21 cellular contexts compared by ENCODE assay signal in the genomic region with DNA sequence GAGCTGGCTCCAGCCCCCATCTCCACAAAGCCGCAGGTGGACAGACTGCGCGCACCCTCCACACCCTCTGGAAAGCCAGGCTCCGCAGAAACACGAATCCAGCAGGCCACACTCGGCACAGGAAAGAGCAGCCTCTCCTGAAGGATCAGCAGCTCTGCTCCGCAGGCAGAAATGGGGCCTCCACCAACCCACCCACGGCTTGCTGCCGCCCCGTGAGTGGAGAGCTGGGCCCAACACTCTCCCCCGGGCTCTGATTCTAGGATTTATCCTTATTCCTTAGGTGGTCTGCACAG. TPM values are rescaled to one million over a fixed set of nuclear protein-coding genes. Genes with fewer than 3 reads are reported as not detected.
A peak's percentile ranks its signal among the peaks of the same experiment; 100 is the strongest.
DNase-seq lines count a peak whose midpoint lies in the region; ATAC-seq and TF ChIP-seq lines count a peak whose summit lies in the region.
"Had no signal": no experiment of that assay in that cellular context is flagged by ENCODE, and none has a peak within 500 bp of the region (broad histone marks: within the 10 kb centered on the region; RNA-seq: fewer than 3 reads in every experiment).

No MANE protein-coding gene starts in this region.

- H3K79me1 ChIP-seq in IMR-90 (ENCODE audit: low read depth in 1 of 2, low read length in 2 of 2) = peaks cover 51 to 71% of the 10 kb centered on the region in 2 experiments

- BruUV-seq in IMR-90 (replicated peaks; lab: Mats Ljungman, UMichigan) = no TSS peak

- no peak for DNase-seq in CD4-positive, CD25-positive, alpha-beta regulatory T cell
- DNase-seq in IMR-90 = no peak
- DNase-seq in dorsolateral prefrontal cortex = peak in 1 of 10 donors; percentile 45
- DNase-seq in MG63 = no peak
- no peak for DNase-seq in stimulated activated CD8-positive, alpha-beta memory T cell treated with anti-CD3 and anti-CD28 coated beads, Interleukin-4, amount 100 ng/mL, for 48 hours
- no peak for DNase-seq in GM03348 (ENCODE audit: low spot score)
- DNase-seq in activated effector memory CD4-positive, alpha-beta T cell treated with anti-CD3 and anti-CD28 coated beads, Interleukin-2, amount 50 U/mL, for 16 hours = no peak
- DNase-seq: activated CD8-positive, alpha-beta memory T cell treated with anti-CD3 and anti-CD28 coated beads, Interleukin-2, amount 10 ng/mL, durations not matched to agents 7 days and 5 days; effector CD4-positive, alpha-beta T cell; foreskin keratinocyte; GOT3; NCI-H1048; NCI-H187 treated with DMSO at 0.1 percent for 48 hours; NCI-H774; SHP77 had no signal

- H3K4ac ChIP-seq in IMR-90 (ENCODE audit: low read depth, low read length) = no peak overlapping the region

- ATAC-seq in CD4-positive, CD25-positive, alpha-beta regulatory T cell (ENCODE audit: low read depth in 2 of 2) = no peak
- no peak for ATAC-seq in IMR-90 (ENCODE audit: low read depth)
- ATAC-seq: activated CD8-positive, alpha-beta memory T cell treated with anti-CD3 and anti-CD28 coated beads, Interleukin-2, amount 10 ng/mL, durations not matched to agents 7 days and 5 days; foreskin keratinocyte had no signal

- dilution Hi-C loops in IMR-90 (cut with HindIII; ENCODE audit: low sequenced_read_pairs, unreplicated experiment) = no loop called here

- TF ChIP-seq CTCF in IMR-90 (conservative IDR thresholded peaks at IDR 0.05; ENCODE audit: low read depth, low read length) (no peak), dorsolateral prefrontal cortex (IDR thresholded peaks at IDR 0.05 in 54 of 56, conservative IDR thresholded peaks at IDR 0.05 in 2 of 56; ENCODE audit: low read depth in 1 of 56, partially characterized antibody in 56 of 56) (no peak), nephron (IDR thresholded peaks at IDR 0.05; ENCODE audit: unreplicated experiment in 3 of 3) (no peak)

- H3K4me3 Mint-ChIP-seq in CD4-positive, CD25-positive, alpha-beta regulatory T cell = no peak overlapping the region
- H3K4me3 Mint-ChIP-seq in nephron = no peak overlapping the region
- H3K4me3 Mint-ChIP-seq: activated CD8-positive, alpha-beta memory T cell treated with anti-CD3 and anti-CD28 coated beads, Interleukin-2, amount 10 ng/mL, durations not matched to agents 7 days and 5 days; activated naive CD4-positive, alpha-beta T cell treated with anti-CD3 and anti-CD28 coated beads, Interleukin-2, amount 50 U/mL, for 24 hours; T-cell had no signal

- no peak overlapping the region for H2BK20ac ChIP-seq in IMR-90 (ENCODE audit: low read depth, low read length)

- CTCF ChIA-PET in IMR-90 (lab: Yijun Ruan, JAX) = interaction anchor here (0.6 to 1.3 kb wide), 4 partner anchors 9 to 352 kb away, joined by 4 to 5 read pairs (median 4); no protein-coding TSS in a partner anchor

- no peak overlapping the region for H3K27ac ChIP-seq in CD4-positive, CD25-positive, alpha-beta regulatory T cell (ENCODE audit: insufficient read depth, low read length, poor library complexity, severe bottlenecking)
- H3K27ac ChIP-seq in IMR-90 (ENCODE audit: insufficient read depth, low read length) (no peak overlapping the region), dorsolateral prefrontal cortex (peak overlapping the region in 33 of 59 donors; percentile 1 to 70 (median 28))
- H3K27ac ChIP-seq: C4-2B, foreskin keratinocyte, vagina had no signal

- no peak overlapping the region for H2AK5ac ChIP-seq in IMR-90 (ENCODE audit: low read depth, low read length)

- peaks cover 10% of the 10 kb centered on the region for H3K36me3 Mint-ChIP-seq in CD4-positive, CD25-positive, alpha-beta regulatory T cell
- H3K36me3 Mint-ChIP-seq in nephron (ENCODE audit: low read depth) = no peaks in the 10 kb centered on the region

- no peaks in the 10 kb centered on the region for H3K27me3 ChIP-seq in CD4-positive, CD25-positive, alpha-beta regulatory T cell (ENCODE audit: control insufficient read depth, insufficient read depth, low read length)
- no peaks in the 10 kb centered on the region for H3K27me3 ChIP-seq in IMR-90 (ENCODE audit: control insufficient read depth, insufficient read depth, low read length)
- H3K27me3 ChIP-seq in dorsolateral prefrontal cortex = no peaks in the 10 kb centered on the region
- H3K27me3 ChIP-seq in MG63 = no peaks in the 10 kb centered on the region
- H3K27me3 ChIP-seq: foreskin keratinocyte, testis, vagina had no signal

- no peak overlapping the region for H4K91ac ChIP-seq in IMR-90 (ENCODE audit: insufficient read depth, low read depth, low read length)

- H3K18ac ChIP-seq in IMR-90 (ENCODE audit: low read depth, low read length) = no peak overlapping the region

- TF ChIP-seq POLR2A in IMR-90 (IDR thresholded peaks at IDR 0.05; ENCODE audit: low read depth, low read length) = no peak

- H3K4me3 ChIP-seq in CD4-positive, CD25-positive, alpha-beta regulatory T cell (ENCODE audit: low read depth, low read length) = no peak overlapping the region
- H3K4me3 ChIP-seq in IMR-90 (ENCODE audit: insufficient read depth, low read depth, low read length) (no peak overlapping the region), dorsolateral prefrontal cortex (peak overlapping the region in 4 of 59 donors; percentile 2 to 22 (median 6)), MG63 (no peak overlapping the region)
- H3K4me3 ChIP-seq: testis, vagina had no signal

- no peak overlapping the region for H3K56ac ChIP-seq in IMR-90 (ENCODE audit: extremely low read depth, insufficient read depth, low read length)

- no peak overlapping the region for H4K5ac ChIP-seq in IMR-90 (ENCODE audit: low read depth, low read length)

- POLR2A ChIA-PET in IMR-90 (lab: Charles Lee; ENCODE audit: unreplicated experiment) = interaction anchor here (0.6 kb wide), 1 partner anchor 15 kb away, joined by 3 read pairs; no protein-coding TSS in a partner anchor

- peaks cover 20 to 65% (median 36%) of the 10 kb centered on the region in 4 donors for H3K4me1 Mint-ChIP-seq in CD4-positive, CD25-positive, alpha-beta regulatory T cell
- peaks cover 42% of the 10 kb centered on the region for H3K4me1 Mint-ChIP-seq in nephron

- peaks cover 13% of the 10 kb centered on the region for H3K4me1 ChIP-seq in CD4-positive, CD25-positive, alpha-beta regulatory T cell (ENCODE audit: control insufficient read depth, insufficient read depth, low read length, poor library complexity, severe bottlenecking)
- peaks cover 6% of the 10 kb centered on the region; the same call in 1 of the 2 replicates for H3K4me1 ChIP-seq in IMR-90 (ENCODE audit: control insufficient read depth, insufficient read depth, low read length)
- H3K4me1 ChIP-seq: foreskin keratinocyte had no signal

- H4K20me1 ChIP-seq in IMR-90 (ENCODE audit: insufficient read depth, low read length) = peaks cover 69% of the 10 kb centered on the region

- H3K27ac Mint-ChIP-seq in CD4-positive, CD25-positive, alpha-beta regulatory T cell = peak overlapping the region in 2 of 3 donors; percentile 65 to 71
- peak overlapping the region in 2 of 3 experiments; percentile 57 to 86 for H3K27ac Mint-ChIP-seq in nephron
- H3K27ac Mint-ChIP-seq: activated CD8-positive, alpha-beta memory T cell treated with anti-CD3 and anti-CD28 coated beads, Interleukin-2, amount 10 ng/mL, durations not matched to agents 7 days and 5 days had no signal

- no peak overlapping the region for H3K14ac ChIP-seq in IMR-90 (replicated peaks; ENCODE audit: low read depth, low read length)

- H3K9me3 ChIP-seq in CD4-positive, CD25-positive, alpha-beta regulatory T cell (ENCODE audit: control insufficient read depth in 2 of 2, low read length in 2 of 2) = no peaks in the 10 kb centered on the region
- H3K9me3 ChIP-seq in IMR-90 (ENCODE audit: control insufficient read depth, insufficient read depth, low read length) (no peaks in the 10 kb centered on the region), MG63 (no peaks in the 10 kb centered on the region)
- H3K9me3 ChIP-seq: testis, vagina had no signal

- no peak overlapping the region for H2BK15ac ChIP-seq in IMR-90 (ENCODE audit: low read depth, low read length)

- WGBS in IMR-90 (ENCODE audit: extremely low coverage in 2 of 2, insufficient read length in 1 of 2), 2 experiments = 82% methylated on average over 3 of the region's 11 CpGs; no CpG with 5 or more reads in 1 of the 2 experiments

- H3K9ac ChIP-seq in IMR-90 (ENCODE audit: low read depth, low read length) = no peak overlapping the region

- in situ Hi-C loops in IMR-90 (cut with MboI; ENCODE audit: low sequenced_read_pairs) = no loop called here

- no peaks in the 10 kb centered on the region for H3K9me3 Mint-ChIP-seq in CD4-positive, CD25-positive, alpha-beta regulatory T cell
- no peaks in the 10 kb centered on the region for H3K9me3 Mint-ChIP-seq in nephron
- H3K9me3 Mint-ChIP-seq: activated naive CD4-positive, alpha-beta T cell treated with anti-CD3 and anti-CD28 coated beads, Interleukin-2, amount 50 U/mL, for 24 hours; T-cell had no signal

- intact Hi-C loops in IMR-90 (cut with micrococcal nuclease) = loop anchor here (1.0 to 5.0 kb wide), 3 partner anchors 36 to 110 kb away; no protein-coding TSS in a partner anchor
- intact Hi-C loops in dorsolateral prefrontal cortex (cut with DNase I) = loop anchor here in 1 of 2 donors (5.0 kb wide), 1 partner anchor 36 kb away; no protein-coding TSS in a partner anchor

- no peak overlapping the region for H3K23ac ChIP-seq in IMR-90 (ENCODE audit: low read depth, low read length)

- no peak overlapping the region for H4K8ac ChIP-seq in IMR-90 (ENCODE audit: low read depth in 2 of 2, low read length in 2 of 2)

- no peaks in the 10 kb centered on the region for H3K36me3 ChIP-seq in CD4-positive, CD25-positive, alpha-beta regulatory T cell (ENCODE audit: control insufficient read depth, insufficient read depth, low read length)
- H3K36me3 ChIP-seq in IMR-90 (ENCODE audit: control insufficient read depth, insufficient read depth, low read length) (no peaks in the 10 kb centered on the region), MG63 (no peaks in the 10 kb centered on the region)
- H3K36me3 ChIP-seq: vagina had no signal

- H2AFZ ChIP-seq in IMR-90 (replicated peaks; ENCODE audit: low read length, poor library complexity) = no peak overlapping the region

- TF ChIP-seq RAD21 in IMR-90 (IDR thresholded peaks at IDR 0.05; ENCODE audit: low read length) = no peak

- H3K4me2 ChIP-seq in IMR-90 (ENCODE audit: low read depth, low read length) = no peak overlapping the region

- no peak overlapping the region for H2BK5ac ChIP-seq in IMR-90 (ENCODE audit: low read depth, low read length, poor library complexity, severe bottlenecking)

- peak overlapping the region; percentile 8 for H2AK9ac ChIP-seq in IMR-90 (replicated peaks; ENCODE audit: low read depth, low read length, poor library complexity)

- H2BK120ac ChIP-seq in IMR-90 (ENCODE audit: low read depth, low read length) = no peak overlapping the region

- no peaks in the 10 kb centered on the region for H3K27me3 Mint-ChIP-seq in CD4-positive, CD25-positive, alpha-beta regulatory T cell
- peaks cover 4% of the 10 kb centered on the region for H3K27me3 Mint-ChIP-seq in nephron (ENCODE audit: low read depth)
- H3K27me3 Mint-ChIP-seq: activated CD8-positive, alpha-beta memory T cell treated with anti-CD3 and anti-CD28 coated beads, Interleukin-2, amount 10 ng/mL, durations not matched to agents 7 days and 5 days; activated naive CD4-positive, alpha-beta T cell treated with anti-CD3 and anti-CD28 coated beads, Interleukin-2, amount 50 U/mL, for 24 hours; T-cell had no signal

- H3K9me1 ChIP-seq in IMR-90 (ENCODE audit: insufficient read depth, low read length) = peaks cover 9% of the 10 kb centered on the region; the same call in 1 of the 2 replicates

RNA-seq across cellular contexts. Expression of a gene that starts 39.2 kb away (rescaled TPM):
- 20.4 TPM for total RNA-seq in CD4-positive, CD25-positive, alpha-beta regulatory T cell
- polyA plus RNA-seq in CD4-positive, CD25-positive, alpha-beta regulatory T cell = 1 to 10 TPM in 1 of 4 donors, under 1 TPM in 3; 0.76 to 2.6 (median 0.87) TPM
- total RNA-seq in IMR-90 (2012; rRNA removed) (1.4 and 1.7 TPM in 2 replicates), dorsolateral prefrontal cortex (10 to 100 TPM; 13.3 to 38.0 (median 22.2) TPM)
- polyA plus RNA-seq in IMR-90 (2012; rRNA removed) = 4.9 and 5.1 TPM in 2 replicates
- 4.7 and 9.8 TPM in 2 replicates for polyA plus RNA-seq in IMR-90 (2012; cell fraction: cytosol; rRNA removed)
- 15.8 and 40.0 TPM in 2 replicates for polyA plus RNA-seq in IMR-90 (2012; cell fraction: nucleus; rRNA removed; ENCODE audit: low replicate concordance)
- 3.6 and 5.7 TPM in 2 replicates for total RNA-seq in MG63 (2014; rRNA removed; shearing (Covaris generic); ENCODE audit: low replicate concordance)

Comparison
In these comparisons a context has a peak if more than half of its experiments do, and no peak if none do; other contexts are left out.
1. H3K27ac ChIP-seq: peak in dorsolateral prefrontal cortex (33 of 59); none in CD4-positive, CD25-positive, alpha-beta regulatory T cell (single experiment) and IMR-90 (single experiment).